ENCODE assay signal across 18 cellular contexts in the genomic region with DNA sequence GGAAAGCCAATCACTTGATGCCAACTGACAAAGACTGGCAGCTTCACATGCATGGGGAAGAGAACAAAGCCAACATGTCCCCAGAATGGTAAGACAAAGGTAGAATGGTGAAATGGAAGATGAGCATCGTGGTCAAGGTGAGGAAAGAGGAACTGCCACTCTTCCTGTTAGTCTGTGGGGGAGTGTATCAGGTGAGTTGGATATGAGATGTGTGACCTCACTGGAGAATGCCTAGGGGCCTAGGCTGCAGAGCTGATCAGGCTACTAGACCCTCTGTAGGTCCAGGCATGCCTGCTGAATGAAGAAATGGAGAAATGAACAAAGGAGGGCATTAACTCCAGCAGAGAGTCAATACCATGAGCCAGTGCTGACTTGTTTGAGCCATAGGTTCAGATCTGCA.
"Had no signal": no experiment of that assay in that cellular context is flagged by ENCODE, and none has a peak within 500 bp of the region (broad histone marks: within the 10 kb centered on the region; RNA-seq: fewer than 3 reads in every experiment).

No MANE protein-coding gene starts in this region.

- H3K27ac Mint-ChIP-seq: effector memory CD8-positive, alpha-beta T cell; naive B cell; progenitor cell of endocrine pancreas had no signal

- H3K79me2 ChIP-seq: hepatocyte had no signal

- H3K36me3 Mint-ChIP-seq: naive B cell had no signal

- H3K4me2 ChIP-seq: hepatocyte, smooth muscle cell had no signal

- ATAC-seq: effector memory CD8-positive, alpha-beta T cell; left cardiac atrium; left ventricle myocardium superior; right cardiac atrium had no signal

- H3K4me1 Mint-ChIP-seq: naive B cell had no signal

- H3K9me3 ChIP-seq: pancreas had no signal

- H3K4me3 ChIP-seq: hepatocyte, lung, pancreas, smooth muscle cell had no signal

- H3K27ac ChIP-seq: hepatocyte, pancreas had no signal

- H3K4me3 Mint-ChIP-seq: effector memory CD8-positive, alpha-beta T cell; naive B cell; nephron had no signal

- DNase-seq: effector memory CD8-positive, alpha-beta T cell; head of caudate nucleus; kidney; left cardiac atrium; left ventricle myocardium superior; mesendoderm; naive B cell; occipital lobe; pancreas; right cardiac atrium; stimulated activated CD4-positive, alpha-beta T cell treated with anti-CD3 and anti-CD28 coated beads, Interleukin-2, amount 100 ng/mL, for 48 hours; stimulated activated naive CD4-positive, alpha-beta T cell treated with Interleukin-2 at 50 U/mL for 16 hours; trophoblast cell had no signal

- H3K9me3 Mint-ChIP-seq: effector memory CD8-positive, alpha-beta T cell; nephron had no signal

- FAIRE-seq: kidney, pancreas had no signal

- H3K27me3 ChIP-seq: hepatocyte had no signal

- H3K4me1 ChIP-seq: pancreas had no signal

- H2AFZ ChIP-seq: hepatocyte had no signal

- H3K36me3 ChIP-seq: pancreas had no signal
